7 cellular contexts compared by ENCODE assay signal in the genomic region with DNA sequence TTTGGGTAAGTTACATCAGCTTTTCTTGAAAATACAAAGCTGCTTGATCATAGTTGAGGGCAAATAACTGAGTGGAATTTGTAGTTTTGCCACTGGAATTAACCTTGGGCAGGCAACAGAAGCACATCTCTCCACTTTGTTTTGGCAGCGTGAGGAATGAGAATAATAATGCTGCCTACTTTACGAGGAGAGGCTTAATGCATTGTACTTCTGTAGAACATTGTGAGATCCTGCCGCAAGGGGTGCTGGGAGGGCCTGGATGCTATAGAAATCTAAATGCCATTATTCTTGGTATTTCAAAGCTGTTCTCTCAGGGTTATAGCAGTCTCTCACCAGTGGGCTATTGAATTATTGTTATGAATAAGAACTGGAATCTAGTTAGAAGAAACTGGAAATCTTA.
DNase-seq lines count a peak whose midpoint lies in the region; ATAC-seq, FAIRE-seq and TF ChIP-seq lines count a peak whose summit lies in the region.
"Not testable (repeated sequence)": the region's sequence is repeated elsewhere in the genome, so short reads cannot be mapped to it uniquely, and the experiment has no call there.

No MANE protein-coding gene starts in this region.

- TF ChIP-seq POLR2A in H1 (IDR thresholded peaks at IDR 0.05; ENCODE audit: control extremely low read depth in 1 of 2, low read depth in 2 of 2, low read length in 2 of 2): not testable (repeated sequence)

- not testable (repeated sequence) for H3K79me2 ChIP-seq in GM23338 (replicated peaks; ENCODE audit: insufficient read depth); astrocyte (ENCODE audit: insufficient read depth, low read length); H1 (ENCODE audit: control insufficient read depth in 1 of 2, insufficient read depth in 2 of 2, low read length in 2 of 2)

- H3K14ac ChIP-seq in H1 (ENCODE audit: insufficient read length); neuronal stem cell (ENCODE audit: low read length): not testable (repeated sequence)

- ATAC-seq in GM23338: peak; percentile 20; the same call in 2 of the 3 replicates
- ATAC-seq in WTC11: peak; percentile 19; the same call in 1 of the 2 replicates

- H2BK20ac ChIP-seq in H1 (ENCODE audit: low read length): not testable (repeated sequence)

- in situ Hi-C loops in HAP-1 (cut with MboI; ENCODE audit: low sequenced_read_pairs): not testable (repeated sequence)

- not testable (repeated sequence) for H2BK15ac ChIP-seq in H1 (ENCODE audit: low read length); neuronal stem cell (ENCODE audit: low read length)

- H3K4me1 Mint-ChIP-seq in GM23338 (peaks cover 33% of the 10 kb centered on the region), WTC11 (peaks cover 33% of the 10 kb centered on the region)
- not testable (repeated sequence) for H3K4me1 Mint-ChIP-seq in astrocyte (ENCODE audit: low read depth, unreplicated experiment)

- not testable (repeated sequence) for H4K20me1 ChIP-seq in GM23338 (replicated peaks; ENCODE audit: insufficient read depth); astrocyte (ENCODE audit: insufficient read depth, low read length); H1 (replicated peaks in 1 of 2; ENCODE audit: control insufficient read depth in 1 of 2, insufficient read depth in 2 of 2, low read length in 2 of 2)

- peak overlapping the region; percentile 83 for H3K27ac Mint-ChIP-seq in GM23338
- H3K27ac Mint-ChIP-seq in WTC11: peak overlapping the region; percentile 71; the same call in 1 of the 2 replicates
- H3K27ac Mint-ChIP-seq in astrocyte (ENCODE audit: unreplicated experiment): not testable (repeated sequence)

- H3K36me3 ChIP-seq in GM23338 (ENCODE audit: insufficient read depth); HAP-1 (replicated peaks); astrocyte (ENCODE audit: insufficient read depth, low read length); H1 (ENCODE audit: control insufficient read depth in 2 of 4, insufficient read depth in 4 of 4, low read length in 3 of 4); neuronal stem cell (replicated peaks in 1 of 2; ENCODE audit: control insufficient read depth in 2 of 2, insufficient read depth in 2 of 2, low read length in 2 of 2): not testable (repeated sequence)

- H3K56ac ChIP-seq in H1 (replicated peaks; ENCODE audit: insufficient read length, low read depth, low read length): not testable (repeated sequence)

- not testable (repeated sequence) for H3K36me3 Mint-ChIP-seq in GM23338 (ENCODE audit: low read depth); WTC11; astrocyte (ENCODE audit: low read depth, unreplicated experiment)

- 59% methylated on average over 3 of the region's 3 CpGs; no CpG with 5 or more reads in 1 of the 2 experiments for WGBS in H1 (ENCODE audit: extremely low coverage in 1 of 2, insufficient coverage in 1 of 2, insufficient read length in 1 of 2, insufficient replicate concordance in 2 of 2, low coverage in 1 of 2, low lambda C conversion rate in 2 of 2, missing lambda C conversion rate in 1 of 2), 2 experiments
- WGBS in neuronal stem cell (ENCODE audit: extremely low coverage in 2 of 2, insufficient read length in 2 of 2, insufficient replicate concordance in 1 of 2), 2 donors: no CpG with 5 or more reads among the region's 3 CpGs

- not testable (repeated sequence) for TF ChIP-seq RAD21 in H1 (IDR thresholded peaks at IDR 0.05 in 1 of 2, conservative IDR thresholded peaks at IDR 0.05 in 1 of 2; ENCODE audit: low read depth in 2 of 2, low read length in 2 of 2)

- not testable (repeated sequence) for H3K9me2 ChIP-seq in GM23338 (ENCODE audit: insufficient read depth)

- H3K4me1 ChIP-seq in GM23338 (ENCODE audit: insufficient read depth) (peaks cover 21% of the 10 kb centered on the region), HAP-1 (peaks cover 18% of the 10 kb centered on the region)
- H3K4me1 ChIP-seq in astrocyte (ENCODE audit: insufficient read depth, low read length); H1 (replicated peaks in 1 of 4; ENCODE audit: control insufficient read depth in 3 of 4, insufficient read depth in 4 of 4, low read length in 3 of 4); neuronal stem cell (ENCODE audit: control insufficient read depth in 2 of 2, insufficient read depth in 1 of 2, low read depth in 1 of 2, low read length in 2 of 2): not testable (repeated sequence)

- H2AK5ac ChIP-seq in H1 (ENCODE audit: low read depth, low read length); neuronal stem cell (ENCODE audit: low read depth, low read length): not testable (repeated sequence)

- H2BK120ac ChIP-seq in H1 (replicated peaks; ENCODE audit: low read depth, low read length); neuronal stem cell (ENCODE audit: low read depth, low read length): not testable (repeated sequence)

- not testable (repeated sequence) for H3F3A ChIP-seq in GM23338 (replicated peaks; ENCODE audit: low read depth)

- H3K4me3 Mint-ChIP-seq in GM23338; WTC11; astrocyte (ENCODE audit: unreplicated experiment): not testable (repeated sequence)

- not testable (repeated sequence) for H4K8ac ChIP-seq in H1 (ENCODE audit: extremely low read depth, insufficient read depth, low read length); neuronal stem cell (ENCODE audit: low read depth, low read length)

- not testable (repeated sequence) for H3K4me3 ChIP-seq in GM23338; HAP-1; astrocyte (ENCODE audit: insufficient read depth, low read depth, low read length); H1 (ENCODE audit: extremely low read depth in 1 of 4, insufficient read depth in 2 of 4, low read depth in 3 of 4, low read length in 4 of 4); neuronal stem cell (ENCODE audit: low read length in 2 of 2)

- not testable (repeated sequence) for H3K79me1 ChIP-seq in H1 (ENCODE audit: low read depth, low read length); neuronal stem cell (ENCODE audit: low read depth, low read length)

- not testable (repeated sequence) for H3K23me2 ChIP-seq in H1 (ENCODE audit: low read depth, low read length)

- not testable (repeated sequence) for H3K4ac ChIP-seq in H1 (replicated peaks; ENCODE audit: insufficient read length, low read depth, low read length); neuronal stem cell (ENCODE audit: low read length)

- POLR2A ChIA-PET in WTC11 (lab: Charles Lee); H1 (lab: Charles Lee; ENCODE audit: partially characterized antibody): not testable (repeated sequence)

- not testable (repeated sequence) for H4K91ac ChIP-seq in H1 (replicated peaks; ENCODE audit: insufficient read length, low read length); neuronal stem cell (ENCODE audit: low read depth, low read length, poor library complexity)

- H2BK5ac ChIP-seq in H1 (ENCODE audit: low read depth, low read length); neuronal stem cell (ENCODE audit: low read length): not testable (repeated sequence)

- not testable (repeated sequence) for FAIRE-seq in astrocyte (lab: Jason Lieb, UNC); H1 (lab: Jason Lieb, UNC)

- H3K18ac ChIP-seq in H1 (ENCODE audit: extremely low read depth, low read length); neuronal stem cell (ENCODE audit: low read length): not testable (repeated sequence)

- not testable (repeated sequence) for H2BK12ac ChIP-seq in H1 (ENCODE audit: low read depth, low read length); neuronal stem cell (ENCODE audit: low read length)

- H3K9me3 Mint-ChIP-seq in GM23338; WTC11; astrocyte (ENCODE audit: unreplicated experiment): not testable (repeated sequence)

- peak overlapping the region; percentile 60; the same call in 1 of the 2 replicates for H3K27ac ChIP-seq in GM23338 (ENCODE audit: low read depth)
- not testable (repeated sequence) for H3K27ac ChIP-seq in astrocyte (ENCODE audit: low read depth, low read length); H1 (ENCODE audit: low read depth, low read length); neuronal stem cell (replicated peaks; ENCODE audit: low read length)

- not testable (repeated sequence) for H3K23ac ChIP-seq in H1 (ENCODE audit: insufficient read length); neuronal stem cell (ENCODE audit: low read depth, low read length, poor library complexity)

- H3K27me3 ChIP-seq in GM23338 (ENCODE audit: insufficient read depth); HAP-1 (ENCODE audit: low read depth); astrocyte (ENCODE audit: insufficient read depth, low read length); H1 (replicated peaks in 1 of 4; ENCODE audit: control insufficient read depth in 3 of 4, extremely low read depth in 1 of 4, insufficient read depth in 3 of 4, low read length in 3 of 4); neuronal stem cell (ENCODE audit: control insufficient read depth in 3 of 3, insufficient read depth in 3 of 3, low read depth in 1 of 3, low read length in 3 of 3): not testable (repeated sequence)

- H4K5ac ChIP-seq in H1 (ENCODE audit: insufficient read length, low read depth, low read length): not testable (repeated sequence)

- peak overlapping the region; percentile 9; the same call in 1 of the 2 replicates for H3K4me2 ChIP-seq in GM23338
- not testable (repeated sequence) for H3K4me2 ChIP-seq in astrocyte (ENCODE audit: low read length); H1 (ENCODE audit: insufficient read depth in 1 of 2, low read depth in 2 of 2, low read length in 2 of 2); neuronal stem cell (ENCODE audit: insufficient read depth, low read length, poor library complexity, severe bottlenecking)

- H3K27me3 Mint-ChIP-seq in GM23338 (ENCODE audit: insufficient read depth, low read depth, poor library complexity); WTC11 (ENCODE audit: low read depth); astrocyte (ENCODE audit: low read depth, unreplicated experiment): not testable (repeated sequence)

- TF ChIP-seq CTCF in GM23338 (conservative IDR thresholded peaks at IDR 0.05; ENCODE audit: low read depth in 2 of 2); WTC11 (IDR thresholded peaks at IDR 0.05); astrocyte (IDR thresholded peaks at IDR 0.05; ENCODE audit: insufficient read depth, low read depth, low read length); H1 (IDR thresholded peaks at IDR 0.05; ENCODE audit: control extremely low read depth in 1 of 3, insufficient read depth in 1 of 3, low read depth in 1 of 3, low read length in 3 of 3): not testable (repeated sequence)

- not testable (repeated sequence) for H3K9ac ChIP-seq in astrocyte (ENCODE audit: low read length); H1 (replicated peaks in 1 of 4; ENCODE audit: extremely low read depth in 1 of 4, low read depth in 3 of 4, low read length in 3 of 4); neuronal stem cell (ENCODE audit: low read depth, low read length, poor library complexity)

- H2AFZ ChIP-seq in GM23338; astrocyte (ENCODE audit: low read depth, low read length): not testable (repeated sequence)
- H2AFZ ChIP-seq in H1 (ENCODE audit: low read length): 0 out of 2 replicates have a peak overlapping the region, but pooled peaks have one; percentile 67
- H2AFZ ChIP-seq in neuronal stem cell (ENCODE audit: low read length): peak overlapping the region; percentile 71

- CTCF ChIA-PET in WTC11 (lab: Charles Lee); H1 (lab: Charles Lee; ENCODE audit: partially characterized antibody): not testable (repeated sequence)

- DNase-seq in EH (ENCODE audit: low read depth) (peak; percentile 19), HAP-1 (ENCODE audit: low spot score in 2 of 2) (peak; percentile 82 to 85), astrocyte (ENCODE audit: low read depth) (peak; percentile 4)
- not testable (repeated sequence) for DNase-seq in GM23338 (ENCODE audit: low spot score); WTC11 (ENCODE audit: low spot score); H1 (ENCODE audit: low read depth in 1 of 2, low spot score in 2 of 2); neuronal stem cell (ENCODE audit: low spot score)

- TF ChIP-seq EP300 in H1 (IDR thresholded peaks at IDR 0.05; ENCODE audit: borderline replicate concordance in 1 of 2, low read depth in 2 of 2, low read length in 2 of 2): not testable (repeated sequence)

- not testable (repeated sequence) for H3K9me3 ChIP-seq in HAP-1; astrocyte (ENCODE audit: insufficient read depth, low read depth, low read length); H1 (ENCODE audit: insufficient read depth in 2 of 2, low read depth in 1 of 2, low read length in 1 of 2); neuronal stem cell (replicated peaks in 1 of 2; ENCODE audit: control insufficient read depth in 2 of 2, insufficient read depth in 1 of 2, low read depth in 1 of 2, low read length in 2 of 2)
